Comparison of ENCODE assay signal across 1 cellular context in the genomic region with DNA sequence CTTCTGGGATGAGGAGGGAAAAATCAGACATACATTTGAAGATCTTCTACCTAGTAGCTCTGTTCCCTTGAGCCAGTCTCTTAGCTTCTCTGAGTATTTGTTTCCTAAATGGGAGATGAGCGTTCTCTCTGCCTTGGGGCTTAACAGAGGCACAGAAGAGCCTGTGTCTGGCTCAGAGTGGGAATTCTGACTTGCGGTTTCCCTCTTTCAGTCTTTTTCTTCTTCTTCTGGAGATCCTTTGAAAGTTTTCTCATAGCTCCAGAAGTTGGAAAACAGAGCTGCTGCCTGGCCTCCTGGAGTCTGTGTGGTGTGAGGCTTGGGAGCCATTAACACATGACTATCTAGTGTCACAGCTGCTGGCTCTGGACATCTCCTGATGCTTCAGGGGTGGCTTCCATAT.
TF ChIP-seq lines count a peak whose summit lies in the region.

No MANE protein-coding gene starts in this region.

TF ChIP-seq in GM23338, 12 proteins besides CTCF, POLR2A, EP300 and RAD21:
- TF ChIP-seq, protein P1, sequence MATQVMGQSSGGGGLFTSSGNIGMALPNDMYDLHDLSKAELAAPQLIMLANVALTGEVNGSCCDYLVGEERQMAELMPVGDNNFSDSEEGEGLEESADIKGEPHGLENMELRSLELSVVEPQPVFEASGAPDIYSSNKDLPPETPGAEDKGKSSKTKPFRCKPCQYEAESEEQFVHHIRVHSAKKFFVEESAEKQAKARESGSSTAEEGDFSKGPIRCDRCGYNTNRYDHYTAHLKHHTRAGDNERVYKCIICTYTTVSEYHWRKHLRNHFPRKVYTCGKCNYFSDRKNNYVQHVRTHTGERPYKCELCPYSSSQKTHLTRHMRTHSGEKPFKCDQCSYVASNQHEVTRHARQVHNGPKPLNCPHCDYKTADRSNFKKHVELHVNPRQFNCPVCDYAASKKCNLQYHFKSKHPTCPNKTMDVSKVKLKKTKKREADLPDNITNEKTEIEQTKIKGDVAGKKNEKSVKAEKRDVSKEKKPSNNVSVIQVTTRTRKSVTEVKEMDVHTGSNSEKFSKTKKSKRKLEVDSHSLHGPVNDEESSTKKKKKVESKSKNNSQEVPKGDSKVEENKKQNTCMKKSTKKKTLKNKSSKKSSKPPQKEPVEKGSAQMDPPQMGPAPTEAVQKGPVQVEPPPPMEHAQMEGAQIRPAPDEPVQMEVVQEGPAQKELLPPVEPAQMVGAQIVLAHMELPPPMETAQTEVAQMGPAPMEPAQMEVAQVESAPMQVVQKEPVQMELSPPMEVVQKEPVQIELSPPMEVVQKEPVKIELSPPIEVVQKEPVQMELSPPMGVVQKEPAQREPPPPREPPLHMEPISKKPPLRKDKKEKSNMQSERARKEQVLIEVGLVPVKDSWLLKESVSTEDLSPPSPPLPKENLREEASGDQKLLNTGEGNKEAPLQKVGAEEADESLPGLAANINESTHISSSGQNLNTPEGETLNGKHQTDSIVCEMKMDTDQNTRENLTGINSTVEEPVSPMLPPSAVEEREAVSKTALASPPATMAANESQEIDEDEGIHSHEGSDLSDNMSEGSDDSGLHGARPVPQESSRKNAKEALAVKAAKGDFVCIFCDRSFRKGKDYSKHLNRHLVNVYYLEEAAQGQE (IDR thresholded peaks at IDR 0.05; ENCODE audit: unreplicated experiment): no peak
- TF ChIP-seq EZH2phosphoT487 (IDR thresholded peaks at IDR 0.05; ENCODE audit: unreplicated experiment) (no peak), ZNF114 (CRISPR knock-in tag; IDR thresholded peaks at IDR 0.05) (no peak), POLR2AphosphoS5 (IDR thresholded peaks at IDR 0.05; ENCODE audit: low read depth) (no peak), NANOG (IDR thresholded peaks at IDR 0.05; ENCODE audit: borderline replicate concordance) (no peak), ZNF331 (CRISPR knock-in tag; IDR thresholded peaks at IDR 0.05; ENCODE audit: low read depth) (no peak), EZH2 (IDR thresholded peaks at IDR 0.05; ENCODE audit: low read depth, unreplicated experiment) (no peak), STAT1 (IDR thresholded peaks at IDR 0.05; ENCODE audit: unreplicated experiment) (no peak), JUNB (IDR thresholded peaks at IDR 0.05; ENCODE audit: unreplicated experiment) (no peak), CREB1 (CRISPR knock-in tag; IDR thresholded peaks at IDR 0.05; ENCODE audit: low read depth) (no peak)
- TF ChIP-seq, protein P2, sequence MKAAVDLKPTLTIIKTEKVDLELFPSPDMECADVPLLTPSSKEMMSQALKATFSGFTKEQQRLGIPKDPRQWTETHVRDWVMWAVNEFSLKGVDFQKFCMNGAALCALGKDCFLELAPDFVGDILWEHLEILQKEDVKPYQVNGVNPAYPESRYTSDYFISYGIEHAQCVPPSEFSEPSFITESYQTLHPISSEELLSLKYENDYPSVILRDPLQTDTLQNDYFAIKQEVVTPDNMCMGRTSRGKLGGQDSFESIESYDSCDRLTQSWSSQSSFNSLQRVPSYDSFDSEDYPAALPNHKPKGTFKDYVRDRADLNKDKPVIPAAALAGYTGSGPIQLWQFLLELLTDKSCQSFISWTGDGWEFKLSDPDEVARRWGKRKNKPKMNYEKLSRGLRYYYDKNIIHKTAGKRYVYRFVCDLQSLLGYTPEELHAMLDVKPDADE (IDR thresholded peaks at IDR 0.05): no peak
- TF ChIP-seq, protein P3, sequence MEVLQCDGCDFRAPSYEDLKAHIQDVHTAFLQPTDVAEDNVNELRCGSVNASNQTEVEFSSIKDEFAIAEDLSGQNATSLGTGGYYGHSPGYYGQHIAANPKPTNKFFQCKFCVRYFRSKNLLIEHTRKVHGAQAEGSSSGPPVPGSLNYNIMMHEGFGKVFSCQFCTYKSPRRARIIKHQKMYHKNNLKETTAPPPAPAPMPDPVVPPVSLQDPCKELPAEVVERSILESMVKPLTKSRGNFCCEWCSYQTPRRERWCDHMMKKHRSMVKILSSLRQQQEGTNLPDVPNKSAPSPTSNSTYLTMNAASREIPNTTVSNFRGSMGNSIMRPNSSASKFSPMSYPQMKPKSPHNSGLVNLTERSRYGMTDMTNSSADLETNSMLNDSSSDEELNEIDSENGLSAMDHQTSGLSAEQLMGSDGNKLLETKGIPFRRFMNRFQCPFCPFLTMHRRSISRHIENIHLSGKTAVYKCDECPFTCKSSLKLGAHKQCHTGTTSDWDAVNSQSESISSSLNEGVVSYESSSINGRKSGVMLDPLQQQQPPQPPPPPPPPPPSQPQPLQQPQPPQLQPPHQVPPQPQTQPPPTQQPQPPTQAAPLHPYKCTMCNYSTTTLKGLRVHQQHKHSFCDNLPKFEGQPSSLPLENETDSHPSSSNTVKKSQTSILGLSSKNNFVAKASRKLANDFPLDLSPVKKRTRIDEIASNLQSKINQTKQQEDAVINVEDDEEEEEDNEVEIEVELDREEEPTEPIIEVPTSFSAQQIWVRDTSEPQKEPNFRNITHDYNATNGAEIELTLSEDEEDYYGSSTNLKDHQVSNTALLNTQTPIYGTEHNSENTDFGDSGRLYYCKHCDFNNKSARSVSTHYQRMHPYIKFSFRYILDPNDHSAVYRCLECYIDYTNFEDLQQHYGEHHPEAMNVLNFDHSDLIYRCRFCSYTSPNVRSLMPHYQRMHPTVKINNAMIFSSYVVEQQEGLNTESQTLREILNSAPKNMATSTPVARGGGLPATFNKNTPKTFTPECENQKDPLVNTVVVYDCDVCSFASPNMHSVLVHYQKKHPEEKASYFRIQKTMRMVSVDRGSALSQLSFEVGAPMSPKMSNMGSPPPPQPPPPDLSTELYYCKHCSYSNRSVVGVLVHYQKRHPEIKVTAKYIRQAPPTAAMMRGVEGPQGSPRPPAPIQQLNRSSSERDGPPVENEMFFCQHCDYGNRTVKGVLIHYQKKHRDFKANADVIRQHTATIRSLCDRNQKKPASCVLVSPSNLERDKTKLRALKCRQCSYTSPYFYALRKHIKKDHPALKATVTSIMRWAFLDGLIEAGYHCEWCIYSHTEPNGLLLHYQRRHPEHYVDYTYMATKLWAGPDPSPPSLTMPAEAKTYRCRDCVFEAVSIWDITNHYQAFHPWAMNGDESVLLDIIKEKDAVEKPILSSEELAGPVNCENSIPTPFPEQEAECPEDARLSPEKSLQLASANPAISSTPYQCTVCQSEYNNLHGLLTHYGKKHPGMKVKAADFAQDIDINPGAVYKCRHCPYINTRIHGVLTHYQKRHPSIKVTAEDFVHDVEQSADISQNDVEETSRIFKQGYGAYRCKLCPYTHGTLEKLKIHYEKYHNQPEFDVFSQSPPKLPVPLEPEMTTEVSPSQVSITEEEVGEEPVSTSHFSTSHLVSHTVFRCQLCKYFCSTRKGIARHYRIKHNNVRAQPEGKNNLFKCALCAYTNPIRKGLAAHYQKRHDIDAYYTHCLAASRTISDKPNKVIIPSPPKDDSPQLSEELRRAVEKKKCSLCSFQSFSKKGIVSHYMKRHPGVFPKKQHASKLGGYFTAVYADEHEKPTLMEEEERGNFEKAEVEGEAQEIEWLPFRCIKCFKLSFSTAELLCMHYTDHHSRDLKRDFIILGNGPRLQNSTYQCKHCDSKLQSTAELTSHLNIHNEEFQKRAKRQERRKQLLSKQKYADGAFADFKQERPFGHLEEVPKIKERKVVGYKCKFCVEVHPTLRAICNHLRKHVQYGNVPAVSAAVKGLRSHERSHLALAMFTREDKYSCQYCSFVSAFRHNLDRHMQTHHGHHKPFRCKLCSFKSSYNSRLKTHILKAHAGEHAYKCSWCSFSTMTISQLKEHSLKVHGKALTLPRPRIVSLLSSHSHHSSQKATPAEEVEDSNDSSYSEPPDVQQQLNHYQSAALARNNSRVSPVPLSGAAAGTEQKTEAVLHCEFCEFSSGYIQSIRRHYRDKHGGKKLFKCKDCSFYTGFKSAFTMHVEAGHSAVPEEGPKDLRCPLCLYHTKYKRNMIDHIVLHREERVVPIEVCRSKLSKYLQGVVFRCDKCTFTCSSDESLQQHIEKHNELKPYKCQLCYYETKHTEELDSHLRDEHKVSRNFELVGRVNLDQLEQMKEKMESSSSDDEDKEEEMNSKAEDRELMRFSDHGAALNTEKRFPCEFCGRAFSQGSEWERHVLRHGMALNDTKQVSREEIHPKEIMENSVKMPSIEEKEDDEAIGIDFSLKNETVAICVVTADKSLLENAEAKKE (CRISPR knock-in tag; IDR thresholded peaks at IDR 0.05): no peak
